ENCODE assay signal across 1 cellular context in the genomic region with DNA sequence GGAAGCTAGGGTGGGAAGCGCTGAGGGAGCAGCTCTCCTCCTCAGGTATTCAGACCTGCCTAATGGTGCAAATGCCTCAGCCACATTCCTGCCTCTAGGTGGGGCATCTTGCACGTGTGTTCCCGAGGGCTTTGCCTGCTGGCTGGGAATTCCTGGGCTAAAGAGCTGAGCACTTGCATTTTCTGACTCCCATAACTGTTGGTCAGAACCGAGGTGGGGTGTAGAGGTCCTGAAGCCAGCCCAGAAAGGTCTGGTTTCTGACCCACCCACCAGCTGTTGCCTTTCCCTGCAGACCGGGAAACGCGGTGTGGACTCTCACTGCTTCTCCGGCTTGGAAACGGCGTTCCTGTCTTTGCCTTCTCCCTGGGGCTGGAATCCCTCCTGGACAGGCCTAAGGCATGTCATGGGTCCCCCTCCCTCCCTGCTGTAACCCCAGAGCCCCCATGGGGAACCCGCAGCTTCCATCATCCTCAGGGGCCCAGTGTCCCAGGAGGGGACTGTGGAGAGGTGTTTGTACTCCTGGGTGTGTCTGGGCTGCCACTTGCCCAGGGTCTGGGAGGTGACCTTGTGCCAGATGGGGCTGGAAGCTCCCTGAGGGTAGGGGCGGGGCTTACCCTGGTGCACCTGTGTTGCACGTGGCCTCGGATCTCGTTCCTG.
TF ChIP-seq lines count a peak whose summit lies in the region.

No MANE protein-coding gene starts in this region.

TF ChIP-seq in GM23338, 12 proteins besides CTCF, POLR2A, EP300 and RAD21 (continued from another document):
- TF ChIP-seq ZNF462 (CRISPR knock-in tag; IDR thresholded peaks at IDR 0.05) = 0 out of 2 replicates have a peak, but pooled peaks have one; percentile 14
- no peak for TF ChIP-seq EZH2 (IDR thresholded peaks at IDR 0.05; ENCODE audit: low read depth, unreplicated experiment)
- TF ChIP-seq ZNF331 (CRISPR knock-in tag; IDR thresholded peaks at IDR 0.05; ENCODE audit: low read depth) = no peak
- TF ChIP-seq POLR2AphosphoS5 (IDR thresholded peaks at IDR 0.05; ENCODE audit: low read depth) = no peak
- TF ChIP-seq STAT1 (IDR thresholded peaks at IDR 0.05; ENCODE audit: unreplicated experiment) = no peak
